In the genomic region with DNA sequence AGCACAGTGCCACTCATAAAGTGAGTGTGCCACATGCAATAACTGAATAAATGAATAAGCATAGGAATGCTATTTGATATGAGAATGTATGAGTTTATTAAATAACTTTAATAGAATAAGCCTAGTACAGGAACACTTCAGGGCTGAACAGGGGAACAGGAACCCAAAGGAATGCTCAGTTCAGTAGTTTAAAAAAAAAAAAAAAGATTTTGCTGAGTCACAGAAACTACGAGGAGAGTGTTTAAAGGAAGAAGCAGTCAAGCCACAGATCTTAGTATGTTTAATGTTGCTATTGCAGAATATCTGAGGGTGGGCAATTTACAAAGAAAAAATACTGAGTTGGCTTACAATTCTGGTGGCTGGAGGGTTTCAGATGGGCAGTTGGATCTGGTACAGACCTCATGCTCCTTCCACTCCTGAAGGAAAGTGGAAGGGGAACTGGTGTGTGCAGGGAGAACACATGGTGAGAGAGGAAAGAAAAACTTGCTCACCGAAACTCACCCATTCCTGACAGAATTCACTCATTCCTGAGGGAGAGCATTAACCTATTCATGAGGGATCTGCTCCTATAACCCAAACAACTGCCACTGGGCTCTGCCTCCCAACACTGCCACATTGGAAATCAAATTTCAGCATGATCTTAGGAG, we compare ENCODE assay signal across 17 cellular contexts.
DNase-seq lines count a peak whose midpoint lies in the region; ATAC-seq and FAIRE-seq lines count a peak whose summit lies in the region.
"Had no signal": no experiment of that assay in that cellular context is flagged by ENCODE, and none has a peak within 500 bp of the region (broad histone marks: within the 10 kb centered on the region; RNA-seq: fewer than 3 reads in every experiment).

No MANE protein-coding gene starts in this region.

- FAIRE-seq in HTR-8/SVneo (lab: Jason Lieb, UNC) = no peak
- FAIRE-seq: endometrium, GM12892 had no signal

- no peaks in the 10 kb centered on the region for H3K4me1 Mint-ChIP-seq in activated T-helper 17 cell treated with anti-CD3 and anti-CD28 coated beads, Interleukin-2, amount 50 U/mL, for 72 hours
- H3K4me1 Mint-ChIP-seq: IgD-negative memory B cell, immature natural killer cell, nephron progenitor cell had no signal

- no peak overlapping the region for H3K27ac Mint-ChIP-seq in activated T-helper 17 cell treated with anti-CD3 and anti-CD28 coated beads, Interleukin-2, amount 50 U/mL, for 72 hours
- H3K27ac Mint-ChIP-seq: immature natural killer cell; nephron progenitor cell; stimulated activated naive CD8-positive, alpha-beta T cell treated with anti-CD3 and anti-CD28 coated beads, Interleukin-15, Interleukin-2, amounts not matched to agents 100 ng/mL and 50 ng/mL, for 24 hours had no signal

- ATAC-seq in activated T-helper 17 cell treated with anti-CD3 and anti-CD28 coated beads, Interleukin-2, amount 50 U/mL, for 72 hours (replicated peaks) = no peak
- ATAC-seq in HG02798 (IDR thresholded peaks at IDR 0.05; ENCODE audit: poor library complexity, unreplicated experiment) (no peak), HG02885 (IDR thresholded peaks at IDR 0.05; ENCODE audit: poor library complexity, unreplicated experiment) (no peak)

- no peak overlapping the region for H3K4me3 Mint-ChIP-seq in activated T-helper 17 cell treated with anti-CD3 and anti-CD28 coated beads, Interleukin-2, amount 50 U/mL, for 72 hours
- H3K4me3 Mint-ChIP-seq: IgD-negative memory B cell; immature natural killer cell; nephron progenitor cell; stimulated activated naive CD8-positive, alpha-beta T cell treated with anti-CD3 and anti-CD28 coated beads, Interleukin-15, Interleukin-2, amounts not matched to agents 100 ng/mL and 50 ng/mL, for 24 hours had no signal

- peak; percentile 10 for DNase-seq in HTR-8/SVneo (ENCODE audit: insufficient read length, low spot score)
- DNase-seq in RPMI7951 (ENCODE audit: low read depth) = peak; percentile 28
- DNase-seq in fibroblast of gingiva (ENCODE audit: low read depth) = peak; percentile 50
- DNase-seq in renal cortical epithelial cell (ENCODE audit: low read depth) = peak; percentile 75
- no peak for DNase-seq in GM03348 (ENCODE audit: low spot score)
- DNase-seq: activated CD8-positive, alpha-beta memory T cell treated with anti-CD3 and anti-CD28 coated beads for 24 hours; COR-L47; immature natural killer cell; NCI-H446 treated with DMSO at 0.1 percent for 48 hours; nephron progenitor cell had no signal

- no peaks in the 10 kb centered on the region for H3K27me3 Mint-ChIP-seq in activated T-helper 17 cell treated with anti-CD3 and anti-CD28 coated beads, Interleukin-2, amount 50 U/mL, for 72 hours
- H3K27me3 Mint-ChIP-seq: IgD-negative memory B cell; stimulated activated naive CD8-positive, alpha-beta T cell treated with anti-CD3 and anti-CD28 coated beads, Interleukin-15, Interleukin-2, amounts not matched to agents 100 ng/mL and 50 ng/mL, for 24 hours had no signal

- peaks cover 4% of the 10 kb centered on the region for H3K9me3 Mint-ChIP-seq in activated T-helper 17 cell treated with anti-CD3 and anti-CD28 coated beads, Interleukin-2, amount 50 U/mL, for 72 hours
- H3K9me3 Mint-ChIP-seq: nephron progenitor cell; stimulated activated naive CD8-positive, alpha-beta T cell treated with anti-CD3 and anti-CD28 coated beads, Interleukin-15, Interleukin-2, amounts not matched to agents 100 ng/mL and 50 ng/mL, for 24 hours had no signal

- no peaks in the 10 kb centered on the region for H3K36me3 Mint-ChIP-seq in activated T-helper 17 cell treated with anti-CD3 and anti-CD28 coated beads, Interleukin-2, amount 50 U/mL, for 72 hours (ENCODE audit: low read depth)
- H3K36me3 Mint-ChIP-seq: IgD-negative memory B cell had no signal
